Comparison of ENCODE assay signal across 19 cellular contexts in the genomic region with DNA sequence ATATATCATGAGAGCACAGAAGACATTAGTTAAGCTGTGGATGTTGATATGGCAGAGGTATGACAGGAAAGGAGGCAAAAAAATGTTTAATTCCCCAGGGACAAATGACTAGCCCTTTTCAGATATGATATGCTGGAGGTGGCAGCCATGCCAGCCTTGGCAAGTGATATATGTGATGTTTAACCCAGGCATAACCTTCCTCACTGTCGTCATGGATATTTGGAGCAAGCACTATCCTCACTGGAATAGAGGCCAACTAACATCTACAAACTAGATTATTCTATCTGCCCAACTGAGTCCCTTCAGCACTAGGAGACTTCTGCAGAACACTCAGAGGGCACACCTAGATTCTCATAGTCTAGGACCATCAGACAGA. TPM values are rescaled to one million over a fixed set of nuclear protein-coding genes. Genes with fewer than 3 reads are reported as not detected.
A peak's percentile ranks its signal among the peaks of the same experiment; 100 is the strongest.
DNase-seq lines count a peak whose midpoint lies in the region; ATAC-seq, FAIRE-seq and TF ChIP-seq lines count a peak whose summit lies in the region.
"Had no signal": no experiment of that assay in that cellular context is flagged by ENCODE, and none has a peak within 500 bp of the region (broad histone marks: within the 10 kb centered on the region; RNA-seq: fewer than 3 reads in every experiment).

No MANE protein-coding gene starts in this region.

- peak overlapping the region; percentile 30 for H3K27ac Mint-ChIP-seq in Caco-2 (ENCODE audit: unreplicated experiment)
- H3K27ac Mint-ChIP-seq: CD14-positive monocyte; CD8-positive, alpha-beta T cell had no signal

- ATAC-seq in pancreas (peak; percentile 28 to 76 (median 44)), HG03432 (IDR thresholded peaks at IDR 0.05; ENCODE audit: unreplicated experiment) (no peak)
- ATAC-seq: CD8-positive, alpha-beta T cell had no signal

- POLR2A ChIA-PET in Caco-2 (lab: Charles Lee) = no interaction called here
- POLR2A ChIA-PET in PC-9 (lab: Charles Lee; ENCODE audit: unreplicated experiment) = no interaction called here

- H3K4me2 ChIP-seq in PC-9 (peak overlapping the region; percentile 56), hepatocyte (peak overlapping the region; percentile 30)

- no peaks in the 10 kb centered on the region for H4K20me1 ChIP-seq in PC-9 (ENCODE audit: insufficient read depth)
- H4K20me1 ChIP-seq in hepatocyte (ENCODE audit: insufficient read depth, poor library complexity, severe bottlenecking) = no peaks in the 10 kb centered on the region

- no peak overlapping the region for H3K4me3 ChIP-seq in Caco-2 (ENCODE audit: low read depth, low read length)
- no peak overlapping the region for H3K4me3 ChIP-seq in PC-9
- H3K4me3 ChIP-seq in hepatocyte = no peak overlapping the region
- no peak overlapping the region for H3K4me3 ChIP-seq in pancreas
- H3K4me3 ChIP-seq in uterus = no peak overlapping the region
- H3K4me3 ChIP-seq: GM23248 had no signal

- intact Hi-C loops in Caco-2 (cut with micrococcal nuclease; ENCODE audit: unreplicated experiment) = no loop called here
- intact Hi-C loops in PC-9 (cut with micrococcal nuclease; ENCODE audit: unreplicated experiment) = no loop called here
- intact Hi-C loops in pancreas (cut with DNase I) = no loop called here
- intact Hi-C loops in uterus (cut with DNase I; ENCODE audit: low total_unique reads) = no loop called here

- no peak for TF ChIP-seq CTCF in Caco-2 (IDR thresholded peaks at IDR 0.05; ENCODE audit: insufficient read depth in 1 of 2, low read depth in 1 of 2, low read length in 1 of 2, severe bottlenecking in 1 of 2, unreplicated experiment in 1 of 2)
- TF ChIP-seq CTCF in PC-9 (conservative IDR thresholded peaks at IDR 0.05) = no peak
- TF ChIP-seq CTCF in hepatocyte (IDR thresholded peaks at IDR 0.05; ENCODE audit: poor library complexity) = no peak
- no peak for TF ChIP-seq CTCF in pancreas (IDR thresholded peaks at IDR 0.05)
- TF ChIP-seq CTCF in uterus (IDR thresholded peaks at IDR 0.05) = no peak

- H3K36me3 ChIP-seq in Caco-2 (ENCODE audit: control insufficient read depth, insufficient read depth, low read length) = no peaks in the 10 kb centered on the region
- no peaks in the 10 kb centered on the region for H3K36me3 ChIP-seq in PC-9 (ENCODE audit: low read depth)
- no peaks in the 10 kb centered on the region for H3K36me3 ChIP-seq in hepatocyte (replicated peaks; ENCODE audit: insufficient read depth, low read depth)
- H3K36me3 ChIP-seq in pancreas = no peaks in the 10 kb centered on the region
- no peaks in the 10 kb centered on the region for H3K36me3 ChIP-seq in uterus

- H3K9me3 Mint-ChIP-seq in Caco-2 (ENCODE audit: unreplicated experiment) = peaks cover 17% of the 10 kb centered on the region
- H3K9me3 Mint-ChIP-seq: CD8-positive, alpha-beta T cell had no signal

- peaks cover 19% of the 10 kb centered on the region for H3F3A ChIP-seq in PC-9 (ENCODE audit: insufficient read depth, low read depth)

- no peak for FAIRE-seq in pancreas (lab: Jason Lieb, UNC)
- FAIRE-seq: H54 had no signal

- H3K36me3 Mint-ChIP-seq in Caco-2 (ENCODE audit: insufficient read depth, unreplicated experiment) = no peaks in the 10 kb centered on the region
- H3K36me3 Mint-ChIP-seq: CD14-positive monocyte; CD8-positive, alpha-beta T cell had no signal

- H3K27me3 ChIP-seq in Caco-2 (replicated peaks; ENCODE audit: control insufficient read depth, insufficient read depth, low read length) = no peaks in the 10 kb centered on the region
- no peaks in the 10 kb centered on the region for H3K27me3 ChIP-seq in PC-9 (ENCODE audit: insufficient read depth, low read depth)
- H3K27me3 ChIP-seq in hepatocyte = no peaks in the 10 kb centered on the region
- no peaks in the 10 kb centered on the region for H3K27me3 ChIP-seq in pancreas
- H3K27me3 ChIP-seq in uterus = no peaks in the 10 kb centered on the region

- no peak overlapping the region for H3K4me3 Mint-ChIP-seq in Caco-2 (ENCODE audit: unreplicated experiment)
- H3K4me3 Mint-ChIP-seq: CD14-positive monocyte; CD8-positive, alpha-beta T cell had no signal

- H3K4me1 Mint-ChIP-seq in Caco-2 (ENCODE audit: low read depth, unreplicated experiment) = peaks cover 35% of the 10 kb centered on the region

- H2AFZ ChIP-seq in PC-9 (no peak overlapping the region), hepatocyte (no peak overlapping the region)
- H2AFZ ChIP-seq: GM23248 had no signal

- no peak overlapping the region for H3K27ac ChIP-seq in PC-9
- H3K27ac ChIP-seq in hepatocyte = peak overlapping the region; percentile 74
- no peak overlapping the region for H3K27ac ChIP-seq in pancreas
- H3K27ac ChIP-seq in uterus = no peak overlapping the region
- H3K27ac ChIP-seq: 22Rv1, GM23248 had no signal

- peaks cover 4% of the 10 kb centered on the region; the same call in 1 of the 2 replicates for H3K9me3 ChIP-seq in Caco-2
- H3K9me3 ChIP-seq in PC-9 (ENCODE audit: insufficient read depth, low read depth) = no peaks in the 10 kb centered on the region
- no peaks in the 10 kb centered on the region for H3K9me3 ChIP-seq in hepatocyte (ENCODE audit: low read depth)
- H3K9me3 ChIP-seq in pancreas = no peaks in the 10 kb centered on the region
- no peaks in the 10 kb centered on the region for H3K9me3 ChIP-seq in uterus

- BruUV-seq in Caco-2 (replicated peaks; lab: Mats Ljungman, UMichigan) (no TSS peak), PC-9 (replicated peaks; lab: Mats Ljungman, UMichigan) (no TSS peak)

- DNase-seq in Caco-2 (no peak), PC-9 (no peak), hepatocyte (ENCODE audit: low spot score) (no peak), pancreas (peak in 2 of 6 donors; percentile 13 to 20), uterus (no peak)
- DNase-seq in activated CD4-positive, alpha-beta T cell treated with anti-CD3 and anti-CD28 coated beads, Interleukin-2, amount 50 U/mL, for 4 hours = no peak
- DNase-seq in activated naive CD4-positive, alpha-beta T cell treated with Interleukin-2 at 50 U/mL for 16 hours = no peak
- DNase-seq: CD8-positive, alpha-beta T cell; COR-L47; GM23248; IMR-90 had no signal

- WGBS in hepatocyte (ENCODE audit: low lambda C conversion rate, missing lambda C conversion rate) = 81% methylated on average over 1 of the region's 1 CpG
- WGBS in pancreas, 2 donors = 31 to 32% methylated on average over 1 of the region's 1 CpG

- H3K79me2 ChIP-seq in PC-9 (ENCODE audit: low read depth) (no peaks in the 10 kb centered on the region), hepatocyte (no peaks in the 10 kb centered on the region)

- no peak for TF ChIP-seq POLR2A in uterus (IDR thresholded peaks at IDR 0.05)

- CTCF ChIA-PET in Caco-2 (lab: Charles Lee) (no interaction called here), PC-9 (lab: Charles Lee) (interaction anchor here (0.5 kb wide), 1 partner anchor 407 kb away, joined by 5 read pairs; no protein-coding TSS in a partner anchor)

- H3K4me1 ChIP-seq in Caco-2 = peaks cover 24% of the 10 kb centered on the region
- H3K4me1 ChIP-seq in PC-9 (replicated peaks; ENCODE audit: insufficient read depth) = peaks cover 26% of the 10 kb centered on the region
- peaks cover 8% of the 10 kb centered on the region for H3K4me1 ChIP-seq in hepatocyte (ENCODE audit: insufficient read depth)
- H3K4me1 ChIP-seq in pancreas = peaks cover 0 to 4% (median 0%) of the 10 kb centered on the region in 3 donors
- H3K4me1 ChIP-seq in uterus = no peaks in the 10 kb centered on the region

- H3K27me3 Mint-ChIP-seq in Caco-2 (ENCODE audit: insufficient read depth, unreplicated experiment) = peaks cover 3% of the 10 kb centered on the region

- no peaks in the 10 kb centered on the region for H3K9me2 ChIP-seq in PC-9 (ENCODE audit: insufficient read depth)
- no peaks in the 10 kb centered on the region for H3K9me2 ChIP-seq in hepatocyte (replicated peaks; ENCODE audit: insufficient read depth)

RNA-seq across cellular contexts. Expression of a gene that starts 27.3 kb away (rescaled TPM):
- total RNA-seq in Caco-2 (2022) = not detected in 2 replicates
- not detected in 2 replicates for total RNA-seq in PC-9 (2021)
- total RNA-seq in hepatocyte = not detected in 2 replicates
- polyA plus RNA-seq in hepatocyte = not detected in 2 replicates
- total RNA-seq in pancreas = under 1 TPM in 2 of 6 donors, not detected in 4; 0.18 to 0.37 TPM
- not detected for polyA plus RNA-seq in pancreas
- not detected for total RNA-seq in uterus
- total RNA-seq: A673; CD8-positive, alpha-beta T cell; Daoy; GM23248; HT-29; IMR-90 had no signal
- polyA plus RNA-seq: BJ, GM23248, IMR-90 had no signal
